ENCODE assay signal across 1 cellular context in the genomic region with DNA sequence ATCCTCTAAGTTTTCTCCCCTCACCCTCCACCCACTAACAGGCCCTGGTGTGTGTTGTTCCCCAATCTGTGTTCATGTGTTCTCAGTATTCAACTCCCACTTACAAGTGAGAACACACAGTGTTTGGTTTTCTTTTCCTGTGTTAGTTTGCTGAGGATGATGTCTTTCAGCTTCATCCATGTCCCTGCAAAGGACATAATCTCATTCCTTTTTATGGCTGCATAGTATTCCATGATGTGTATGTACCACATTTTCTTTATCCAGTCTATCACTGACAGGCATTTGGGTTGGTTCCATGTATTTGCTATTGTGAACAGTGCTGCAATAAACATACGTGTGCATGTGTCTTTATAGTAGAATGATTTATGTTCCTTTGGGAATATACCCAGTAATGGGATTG. TPM values are rescaled to one million over a fixed set of nuclear protein-coding genes. Genes with fewer than 3 reads are reported as not detected.
"Had no signal": no experiment of that assay in that cellular context is flagged by ENCODE, and none has a peak within 500 bp of the region (broad histone marks: within the 10 kb centered on the region; RNA-seq: fewer than 3 reads in every experiment).

No MANE protein-coding gene starts in this region.

RNA-seq across cellular contexts. Expression of gene LRRC63, which starts 3.0 kb away (rescaled TPM):
- total RNA-seq: G401 had no signal

RNA-seq across cellular contexts. Expression of gene LCP1, which starts 32.8 kb away (rescaled TPM):
- total RNA-seq: G401 had no signal
